ENCODE assay signal across 8 cellular contexts in genomic region chr17:78316867-78317816, GRCh38. TPM values are rescaled to one million over a fixed set of nuclear protein-coding genes. Genes with fewer than 3 reads are reported as not detected.
DNase-seq lines count a peak whose midpoint lies in the region; ATAC-seq and TF ChIP-seq lines count a peak whose summit lies in the region.

No MANE protein-coding gene starts in this region.

- H3K79me2 ChIP-seq in fibroblast of lung (ENCODE audit: control insufficient read depth, insufficient read depth, low read length), result no peaks in the 10 kb centered on the region

- peaks cover 46% of the 10 kb centered on the region for H3K4me1 ChIP-seq in Panc1 (ENCODE audit: control insufficient read depth, insufficient read depth, low read length)
- H3K4me1 ChIP-seq in fibroblast of lung (ENCODE audit: control insufficient read depth, extremely low read depth, insufficient read depth, low read length), result peaks cover 36% of the 10 kb centered on the region
- H3K4me1 ChIP-seq in gastrocnemius medialis, result peaks cover 19% of the 10 kb centered on the region in 2 donors

- H3K9ac ChIP-seq in fibroblast of lung (ENCODE audit: insufficient read depth, low read length), result peak overlapping the region; percentile 85

- POLR2A ChIA-PET in Panc1 (lab: Charles Lee), result interaction anchor here (0.7 to 1.4 kb wide), 3 partner anchors 16 to 37 kb away, joined by 3 to 8 read pairs (median 4); no protein-coding TSS in a partner anchor

- in situ Hi-C loops in GM18951 (cut with MboI; ENCODE audit: low sequenced_read_pairs, unreplicated experiment) (no loop called here), Panc1 (cut with HindIII; ENCODE audit: low pct_unique_long_range_greater_than_20kb, low sequenced_read_pairs) (no loop called here), gastrocnemius medialis (cut with MboI; ENCODE audit: low sequenced_read_pairs in 4 of 4) (no loop called here)

- no peaks in the 10 kb centered on the region for H3K36me3 Mint-ChIP-seq in glutamatergic neuron (ENCODE audit: unreplicated experiment)

- peaks cover 16% of the 10 kb centered on the region for H3K27me3 Mint-ChIP-seq in glutamatergic neuron (ENCODE audit: unreplicated experiment)

- TF ChIP-seq CTCF in Panc1 (IDR thresholded peaks at IDR 0.05) (no peak), fibroblast of lung (conservative IDR thresholded peaks at IDR 0.05 in 1 of 2, IDR thresholded peaks at IDR 0.05 in 1 of 2; ENCODE audit: low read depth in 1 of 2, low read length in 2 of 2) (no peak), gastrocnemius medialis (IDR thresholded peaks at IDR 0.05 in 4 of 5, conservative IDR thresholded peaks at IDR 0.05 in 1 of 5) (no peak), glutamatergic neuron (IDR thresholded peaks at IDR 0.05; ENCODE audit: partially characterized antibody, unreplicated experiment) (no peak)

- CTCF ChIA-PET in Panc1 (lab: Charles Lee), result interaction anchor here (0.8 to 1.0 kb wide), 2 partner anchors 28 to 104 kb away, joined by 4 read pairs; no protein-coding TSS in a partner anchor

- H3K36me3 ChIP-seq in Panc1 (ENCODE audit: control insufficient read depth, insufficient read depth, low read length) (no peaks in the 10 kb centered on the region), fibroblast of lung (ENCODE audit: control insufficient read depth, insufficient read depth, low read length) (no peaks in the 10 kb centered on the region), gastrocnemius medialis (no peaks in the 10 kb centered on the region)

- peaks cover 2% of the 10 kb centered on the region for H3K9me3 Mint-ChIP-seq in glutamatergic neuron (ENCODE audit: unreplicated experiment)

- H3K4me3 ChIP-seq in Panc1 (ENCODE audit: low read depth in 2 of 2, low read length in 2 of 2) (no peak overlapping the region; a peak in 1 of 4 replicates), fibroblast of lung (replicated peaks in 1 of 4; ENCODE audit: control extremely low read depth in 1 of 4, insufficient read depth in 1 of 4, low read depth in 3 of 4, low read length in 4 of 4) (no peak overlapping the region), gastrocnemius medialis (no peak overlapping the region)

- H3K27me3 ChIP-seq in Panc1 (ENCODE audit: control insufficient read depth, insufficient read depth, low read length), result no peaks in the 10 kb centered on the region
- no peaks in the 10 kb centered on the region for H3K27me3 ChIP-seq in fibroblast of lung (ENCODE audit: control insufficient read depth, insufficient read depth, low read length)
- H3K27me3 ChIP-seq in gastrocnemius medialis, result no peaks in the 10 kb centered on the region

- H3K27ac ChIP-seq in Panc1 (ENCODE audit: low read length), result peak overlapping the region; percentile 85
- peak overlapping the region; percentile 100 for H3K27ac ChIP-seq in fibroblast of lung (ENCODE audit: insufficient read depth, low read length)
- H3K27ac ChIP-seq in gastrocnemius medialis, result peak overlapping the region; percentile 65 to 76 (median 74)

- peak; percentile 27 for TF ChIP-seq POLR2A in GM18951 (IDR thresholded peaks at IDR 0.05; ENCODE audit: extremely low read depth, insufficient read depth, insufficient read length)
- TF ChIP-seq POLR2A in gastrocnemius medialis (IDR thresholded peaks at IDR 0.05), result no peak

- H3K4me3 Mint-ChIP-seq in glutamatergic neuron (ENCODE audit: unreplicated experiment), result no peak overlapping the region

- peaks cover 12% of the 10 kb centered on the region for H3K4me1 Mint-ChIP-seq in glutamatergic neuron (ENCODE audit: low read depth, unreplicated experiment)

- ATAC-seq in Panc1 (no peak; the same call in 1 of the 2 replicates), gastrocnemius medialis (no peak), HG02759 (IDR thresholded peaks at IDR 0.05; ENCODE audit: unreplicated experiment) (no peak)

- intact Hi-C loops in Panc1 (cut with micrococcal nuclease; ENCODE audit: unreplicated experiment), result no loop called here
- intact Hi-C loops in gastrocnemius medialis (cut with DNase I; ENCODE audit: low total_unique reads), result no loop called here

- no peak overlapping the region for H2AFZ ChIP-seq in fibroblast of lung (ENCODE audit: low read length)

- no peak for DNase-seq in Panc1 (ENCODE audit: low read depth, low spot score)
- peak; percentile 45 to 48 for DNase-seq in fibroblast of lung (ENCODE audit: low read depth in 2 of 2)
- no peak for DNase-seq in gastrocnemius medialis
- DNase-seq in epidermal melanocyte (ENCODE audit: insufficient read length, low spot score), result no peak
- DNase-seq in NCI-H446 (lab: John Stamatoyannopoulos, UW), result no peak
- DNase-seq in glutamatergic neuron, result no peak

- no peaks in the 10 kb centered on the region for H4K20me1 ChIP-seq in fibroblast of lung (ENCODE audit: control insufficient read depth, extremely low read depth, insufficient read depth, low read length)

- BruUV-seq in Panc1 (replicated peaks; lab: Mats Ljungman, UMichigan), result no TSS peak

- no peak overlapping the region for H3K4me2 ChIP-seq in fibroblast of lung (ENCODE audit: extremely low read depth, insufficient read depth, low read length)

- H3K9me3 ChIP-seq in Panc1 (ENCODE audit: control insufficient read depth, insufficient read depth, low read depth, low read length), result no peaks in the 10 kb centered on the region
- no peaks in the 10 kb centered on the region for H3K9me3 ChIP-seq in fibroblast of lung (ENCODE audit: control insufficient read depth, insufficient read depth, low read depth, low read length)
- no peaks in the 10 kb centered on the region for H3K9me3 ChIP-seq in gastrocnemius medialis

- H3K27ac Mint-ChIP-seq in glutamatergic neuron (ENCODE audit: unreplicated experiment), result no peak overlapping the region

RNA-seq across cellular contexts. Expression of gene SOCS3, which starts 42.7 kb away (rescaled TPM):
- total RNA-seq in Panc1 (2021; ENCODE audit: unreplicated experiment) (53.1 TPM), fibroblast of lung (163 and 185 TPM in 2 replicates), gastrocnemius medialis (10 to 100 TPM in 3 of 4 donors, 1 to 10 TPM in 1; 4.5 to 44.2 (median 16.4) TPM), glutamatergic neuron (ENCODE audit: unreplicated experiment) (3.1 TPM)
- 30.5 TPM for polyA plus RNA-seq in Panc1 (2012; ENCODE audit: insufficient read length)
- polyA plus RNA-seq in fibroblast of lung, result 52.6 and 87.8 TPM in 2 replicates
- polyA plus RNA-seq in fibroblast of lung (2012), result 59.6 and 94.1 TPM in 2 replicates
- 48.9 and 50.2 TPM in 2 replicates for polyA minus RNA-seq in fibroblast of lung (ENCODE audit: low replicate concordance)

Comparison
In these comparisons a context has a peak if more than half of its experiments do, and no peak if none do; other contexts are left out.
1. DNase-seq: peak in fibroblast of lung (2 of 2); none in Panc1 (single experiment), gastrocnemius medialis (0 of 2), epidermal melanocyte (single experiment), NCI-H446 (0 of 2) and glutamatergic neuron (single experiment).
2. Peak in every context shown above with its lines, with median percentiles within 50 percentile points of each other: H3K27ac ChIP-seq.